In the genomic region with DNA sequence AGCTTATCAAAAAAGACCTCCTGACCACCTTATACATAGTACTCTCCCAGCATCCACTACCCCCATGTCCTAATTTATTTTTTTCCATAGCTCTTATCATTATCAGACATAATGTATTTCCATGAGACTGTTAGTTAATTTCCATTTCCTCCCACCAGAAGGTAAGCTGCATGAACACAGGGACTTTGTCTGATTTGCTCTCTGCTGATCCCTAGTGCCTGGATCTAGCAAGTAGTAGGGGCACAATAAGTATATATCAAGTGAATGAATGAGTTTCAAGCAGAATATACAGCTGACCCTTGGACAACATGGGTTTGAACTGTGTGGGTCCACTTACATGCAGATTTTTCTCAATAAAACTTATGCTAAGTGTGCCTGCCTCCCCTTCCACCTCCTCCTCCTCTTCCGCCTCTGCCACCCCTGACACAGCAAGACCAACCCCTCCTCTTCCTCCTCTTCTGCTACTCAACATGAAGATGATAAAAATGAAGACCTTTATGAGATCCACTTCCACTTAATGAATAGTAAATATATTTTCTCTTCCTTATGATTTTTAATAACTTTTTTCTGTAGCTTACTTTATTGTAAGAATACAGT, we compare ENCODE assay signal across 14 cellular contexts. TPM values are rescaled to one million over a fixed set of nuclear protein-coding genes. Genes with fewer than 3 reads are reported as not detected.
DNase-seq lines count a peak whose midpoint lies in the region; ATAC-seq and TF ChIP-seq lines count a peak whose summit lies in the region.
"Had no signal": no experiment of that assay in that cellular context is flagged by ENCODE, and none has a peak within 500 bp of the region (broad histone marks: within the 10 kb centered on the region; RNA-seq: fewer than 3 reads in every experiment).

No MANE protein-coding gene starts in this region.

- no peak overlapping the region for H3K4me3 ChIP-seq in AG04450 (ENCODE audit: low read depth, low read length)
- no peak overlapping the region for H3K4me3 ChIP-seq in NB4 (ENCODE audit: low read depth, low read length)
- H3K4me3 ChIP-seq in colonic mucosa, result no peak overlapping the region
- H3K4me3 ChIP-seq: spleen had no signal

- no peaks in the 10 kb centered on the region for H3K36me3 ChIP-seq in colonic mucosa
- H3K36me3 ChIP-seq: spleen had no signal

- POLR2A ChIA-PET in AG04450 (lab: Yijun Ruan, JAX), result no interaction called here

- H3K4me1 ChIP-seq in colonic mucosa, result no peaks in the 10 kb centered on the region
- H3K4me1 ChIP-seq: spleen had no signal

- no peak for TF ChIP-seq POLR2A in NB4 (IDR thresholded peaks at IDR 0.05; ENCODE audit: extremely low read depth, insufficient read length)

- H3K9me3 Mint-ChIP-seq in stimulated activated naive CD8-positive, alpha-beta T cell treated with anti-CD3 and anti-CD28 coated beads, Interleukin-15, amount 100 ng/mL, for 72 hours, result no peaks in the 10 kb centered on the region
- H3K9me3 Mint-ChIP-seq: activated B cell treated with CpG ODN at 0.5 μM for 24 hours had no signal

- TF ChIP-seq CTCF in AG04450 (IDR thresholded peaks at IDR 0.05; ENCODE audit: low read depth, low read length) (peak; percentile 37; the same call in 1 of the 2 replicates), NB4 (IDR thresholded peaks at IDR 0.05; ENCODE audit: low read depth, low read length) (no peak), colonic mucosa (IDR thresholded peaks at IDR 0.05) (peak; percentile 26)

- no peak for DNase-seq in AG04450 (ENCODE audit: low read depth, low spot score)
- DNase-seq in NB4 (ENCODE audit: low read depth), result peak; percentile 8
- DNase-seq in colonic mucosa, result no peak
- no peak for DNase-seq in left lobe of liver (ENCODE audit: low spot score)
- DNase-seq in stimulated activated naive CD8-positive, alpha-beta T cell treated with anti-CD3 and anti-CD28 coated beads, Interleukin-15, amount 100 ng/mL, for 72 hours, result no peak
- no peak for DNase-seq in NCI-H187 (lab: John Stamatoyannopoulos, UW)
- no peak for DNase-seq in NCI-H1694 (lab: John Stamatoyannopoulos, UW)
- DNase-seq: activated B cell treated with CpG ODN at 0.5 μM for 24 hours; AML-193; central memory CD4-positive, alpha-beta T cell; GF-D8; KBM-7; spleen had no signal

- no peak overlapping the region for H3K27ac Mint-ChIP-seq in stimulated activated naive CD8-positive, alpha-beta T cell treated with anti-CD3 and anti-CD28 coated beads, Interleukin-15, amount 100 ng/mL, for 72 hours
- H3K27ac Mint-ChIP-seq: activated B cell treated with CpG ODN at 0.5 μM for 24 hours had no signal

- CTCF ChIA-PET in AG04450 (lab: Charles Lee), result interaction anchor here (1.1 kb wide), 1 partner anchor 13 kb away, joined by 3 read pairs; no protein-coding TSS in a partner anchor

- H3K27ac ChIP-seq in AG04450 (ENCODE audit: low read depth, low read length) (no peak overlapping the region), colonic mucosa (no peak overlapping the region)
- H3K27ac ChIP-seq: spleen had no signal

- H3K9me3 ChIP-seq in AG04450 (ENCODE audit: control insufficient read depth, insufficient read depth, low read length) (no peaks in the 10 kb centered on the region), colonic mucosa (no peaks in the 10 kb centered on the region)
- H3K9me3 ChIP-seq: spleen had no signal

- no peaks in the 10 kb centered on the region for H3K27me3 Mint-ChIP-seq in stimulated activated naive CD8-positive, alpha-beta T cell treated with anti-CD3 and anti-CD28 coated beads, Interleukin-15, amount 100 ng/mL, for 72 hours
- H3K27me3 Mint-ChIP-seq: activated B cell treated with CpG ODN at 0.5 μM for 24 hours had no signal

- H3K4me1 Mint-ChIP-seq in stimulated activated naive CD8-positive, alpha-beta T cell treated with anti-CD3 and anti-CD28 coated beads, Interleukin-15, amount 100 ng/mL, for 72 hours, result no peaks in the 10 kb centered on the region
- H3K4me1 Mint-ChIP-seq: activated B cell treated with CpG ODN at 0.5 μM for 24 hours had no signal

- no peak overlapping the region for H3K9ac ChIP-seq in colonic mucosa (ENCODE audit: low read depth in 2 of 2, low read length in 2 of 2)

- no peak overlapping the region for H3K4me3 Mint-ChIP-seq in stimulated activated naive CD8-positive, alpha-beta T cell treated with anti-CD3 and anti-CD28 coated beads, Interleukin-15, amount 100 ng/mL, for 72 hours
- H3K4me3 Mint-ChIP-seq: activated B cell treated with CpG ODN at 0.5 μM for 24 hours had no signal

- H3K27me3 ChIP-seq in AG04450 (ENCODE audit: control insufficient read depth, insufficient read depth, low read length), result peaks cover 6% of the 10 kb centered on the region
- no peaks in the 10 kb centered on the region for H3K27me3 ChIP-seq in colonic mucosa

- intact Hi-C loops in colonic mucosa (cut with DNase I), result loop anchor here (10.0 kb wide), 1 partner anchor 449 kb away; no protein-coding TSS in a partner anchor

- ATAC-seq in left lobe of liver (peak; percentile 92), GM18870 (IDR thresholded peaks at IDR 0.05; ENCODE audit: unreplicated experiment) (no peak)
- no peak for ATAC-seq in stimulated activated naive CD8-positive, alpha-beta T cell treated with anti-CD3 and anti-CD28 coated beads, Interleukin-15, amount 100 ng/mL, for 72 hours

RNA-seq across cellular contexts. Expression of gene CTAGE1, which starts 53.8 kb away (rescaled TPM):
- 0.05 TPM in 1 of 2 replicates, not detected in the other for polyA plus RNA-seq in AG04450 (2011; rRNA removed)
- polyA minus RNA-seq in AG04450 (2011; rRNA and poly(A)+ RNA removed), result not detected in 2 replicates
- total RNA-seq in colonic mucosa (not detected), left lobe of liver (not detected)
- total RNA-seq: activated B cell treated with CpG ODN at 0.5 μM for 24 hours, spleen had no signal
- polyA plus RNA-seq: spleen had no signal
